8 cellular contexts compared by ENCODE assay signal in genomic region chr5:39547548-39548154, GRCh38.
DNase-seq lines count a peak whose midpoint lies in the region; ATAC-seq and TF ChIP-seq lines count a peak whose summit lies in the region.

No MANE protein-coding gene starts in this region.

- no peak overlapping the region for H3K27ac Mint-ChIP-seq in activated naive CD8-positive, alpha-beta T cell treated with anti-CD3 and anti-CD28 coated beads, Interleukin-2, amount 50 U/mL, for 24 hours

- H3K4me1 Mint-ChIP-seq in activated naive CD8-positive, alpha-beta T cell treated with anti-CD3 and anti-CD28 coated beads, Interleukin-2, amount 50 U/mL, for 24 hours: peaks cover 6% of the 10 kb centered on the region

- intact Hi-C loops in left cardiac atrium (cut with DNase I): loop anchor here (2.0 to 5.0 kb wide), 4 partner anchors 125 to 330 kb away; partner anchors contain the start of genes DAB2 (in 1 of the 2) and FYB1 (in 1 of the 2)
- intact Hi-C loops in sciatic nerve (cut with DNase I): loop anchor here (10.0 kb wide), 1 partner anchor 333 kb away; the partner anchor contains the start of gene FYB1

- H3K27me3 Mint-ChIP-seq in activated naive CD8-positive, alpha-beta T cell treated with anti-CD3 and anti-CD28 coated beads, Interleukin-2, amount 50 U/mL, for 24 hours: peaks cover 2% of the 10 kb centered on the region

- H3K9me3 Mint-ChIP-seq in activated naive CD8-positive, alpha-beta T cell treated with anti-CD3 and anti-CD28 coated beads, Interleukin-2, amount 50 U/mL, for 24 hours: no peaks in the 10 kb centered on the region

- peak; percentile 77 for TF ChIP-seq CTCF in 22Rv1 (IDR thresholded peaks at IDR 0.05)

- H3K4me3 Mint-ChIP-seq in activated naive CD8-positive, alpha-beta T cell treated with anti-CD3 and anti-CD28 coated beads, Interleukin-2, amount 50 U/mL, for 24 hours: no peak overlapping the region

- no peaks in the 10 kb centered on the region for H3K36me3 Mint-ChIP-seq in activated naive CD8-positive, alpha-beta T cell treated with anti-CD3 and anti-CD28 coated beads, Interleukin-2, amount 50 U/mL, for 24 hours (ENCODE audit: low read depth)

- DNase-seq in ELR (ENCODE audit: low read depth): peak; percentile 81
- DNase-seq in NCI-H1694 (lab: John Stamatoyannopoulos, UW): peak; percentile 40
- DNase-seq in activated naive CD8-positive, alpha-beta T cell treated with anti-CD3 and anti-CD28 coated beads, Interleukin-2, amount 50 U/mL, for 24 hours: peak; percentile 3
- DNase-seq in left cardiac atrium: no peak
- no peak for DNase-seq in sciatic nerve (ENCODE audit: low spot score)

- peak; percentile 24 for ATAC-seq in activated naive CD8-positive, alpha-beta T cell treated with anti-CD3 and anti-CD28 coated beads, Interleukin-2, amount 50 U/mL, for 24 hours
- ATAC-seq in left cardiac atrium (peak; percentile 72 to 92), sciatic nerve (peak; percentile 86), HG02885 (IDR thresholded peaks at IDR 0.05; ENCODE audit: poor library complexity, unreplicated experiment) (no peak), GM19035 (IDR thresholded peaks at IDR 0.05; ENCODE audit: unreplicated experiment) (no peak)

- no peak overlapping the region for H3K27ac ChIP-seq in 22Rv1

Comparison
In these comparisons a context has a peak if more than half of its experiments do, and no peak if none do; other contexts are left out.
1. DNase-seq: peak in ELR (single experiment), NCI-H1694 (single experiment) and activated naive CD8-positive, alpha-beta T cell treated with anti-CD3 and anti-CD28 coated beads, Interleukin-2, amount 50 U/mL, for 24 hours (single experiment); none in left cardiac atrium (single experiment) and sciatic nerve (single experiment).
2. ATAC-seq: peak in activated naive CD8-positive, alpha-beta T cell treated with anti-CD3 and anti-CD28 coated beads, Interleukin-2, amount 50 U/mL, for 24 hours (single experiment), left cardiac atrium (2 of 2) and sciatic nerve (single experiment); none in HG02885 (single experiment) and GM19035 (single experiment).